ENCODE assay signal across 4 cellular contexts in genomic region chr11:65762169-65762568, GRCh38. TPM values are rescaled to one million over a fixed set of nuclear protein-coding genes. Genes with fewer than 3 reads are reported as not detected.
"Had no signal": no experiment of that assay in that cellular context is flagged by ENCODE, and none has a peak within 500 bp of the region (broad histone marks: within the 10 kb centered on the region; RNA-seq: fewer than 3 reads in every experiment).

No MANE protein-coding gene starts in this region.

RNA-seq across cellular contexts. Expression of gene OVOL1, which starts 24.7 kb away (rescaled TPM):
- total RNA-seq: LHCN-M2, M059J, MCF 10A, NCI-H460 had no signal
